ENCODE assay signal across 1 cellular context in the genomic region with DNA sequence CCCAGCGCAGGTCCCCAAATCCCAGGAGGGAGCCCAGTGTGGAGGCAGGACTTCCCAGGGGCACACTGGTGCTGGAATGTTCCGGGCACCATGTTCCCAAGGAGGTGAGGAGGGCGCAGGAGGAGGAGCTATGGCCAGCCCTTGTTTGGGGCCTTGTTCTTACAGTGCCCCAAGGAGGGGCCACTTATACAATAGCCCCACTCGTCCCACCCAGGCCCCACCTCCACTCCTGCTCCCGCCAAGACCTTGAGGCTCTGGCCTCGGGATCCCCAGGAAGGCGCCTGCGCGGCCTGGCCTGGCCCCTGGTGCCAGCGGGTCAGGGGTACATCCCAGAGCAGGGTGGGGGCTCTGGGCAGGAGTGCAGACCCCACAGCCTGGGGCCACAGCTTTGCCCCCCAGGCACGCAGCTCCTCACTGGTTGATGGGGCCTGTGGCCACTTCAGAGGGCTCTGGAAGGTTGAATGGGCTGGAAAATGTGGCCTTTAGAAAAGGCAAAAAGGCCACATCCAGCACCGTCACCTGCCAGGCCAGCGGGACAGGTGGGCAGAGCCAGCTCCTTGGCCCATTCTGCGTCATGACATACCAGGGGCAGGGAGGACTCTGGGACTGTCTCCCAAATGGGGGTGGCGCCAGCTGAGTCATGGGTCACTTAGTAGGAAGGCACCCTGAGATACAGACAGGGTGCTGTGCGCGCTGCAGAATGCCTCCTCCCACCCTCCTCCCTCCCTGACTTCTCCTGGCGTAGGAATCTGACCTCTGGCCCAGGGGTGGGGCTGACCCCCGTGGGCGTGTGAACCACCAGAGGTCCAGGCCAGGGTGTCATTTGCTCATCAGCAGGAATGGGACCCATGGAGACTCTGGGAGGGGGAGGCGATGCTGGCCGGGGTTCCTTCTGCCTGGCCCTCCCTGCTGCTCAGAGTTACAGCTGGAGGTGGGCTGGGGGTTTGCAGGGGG.
TF ChIP-seq lines count a peak whose summit lies in the region.

No MANE protein-coding gene starts in this region.

TF ChIP-seq in HepG2, 621 proteins besides CTCF, POLR2A, EP300 and RAD21 (continued from another document and continues in another):
- TF ChIP-seq, protein P1, sequence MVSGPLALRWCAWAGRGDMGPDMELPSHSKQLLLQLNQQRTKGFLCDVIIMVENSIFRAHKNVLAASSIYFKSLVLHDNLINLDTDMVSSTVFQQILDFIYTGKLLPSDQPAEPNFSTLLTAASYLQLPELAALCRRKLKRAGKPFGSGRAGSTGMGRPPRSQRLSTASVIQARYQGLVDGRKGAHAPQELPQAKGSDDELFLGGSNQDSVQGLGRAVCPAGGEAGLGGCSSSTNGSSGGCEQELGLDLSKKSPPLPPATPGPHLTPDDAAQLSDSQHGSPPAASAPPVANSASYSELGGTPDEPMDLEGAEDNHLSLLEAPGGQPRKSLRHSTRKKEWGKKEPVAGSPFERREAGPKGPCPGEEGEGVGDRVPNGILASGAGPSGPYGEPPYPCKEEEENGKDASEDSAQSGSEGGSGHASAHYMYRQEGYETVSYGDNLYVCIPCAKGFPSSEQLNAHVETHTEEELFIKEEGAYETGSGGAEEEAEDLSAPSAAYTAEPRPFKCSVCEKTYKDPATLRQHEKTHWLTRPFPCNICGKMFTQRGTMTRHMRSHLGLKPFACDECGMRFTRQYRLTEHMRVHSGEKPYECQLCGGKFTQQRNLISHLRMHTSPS (CRISPR knock-in tag; IDR thresholded peaks at IDR 0.05; ENCODE audit: low read depth): no peak
- no peak for TF ChIP-seq ZNF44 (CRISPR knock-in tag; IDR thresholded peaks at IDR 0.05)
- TF ChIP-seq, protein P2, sequence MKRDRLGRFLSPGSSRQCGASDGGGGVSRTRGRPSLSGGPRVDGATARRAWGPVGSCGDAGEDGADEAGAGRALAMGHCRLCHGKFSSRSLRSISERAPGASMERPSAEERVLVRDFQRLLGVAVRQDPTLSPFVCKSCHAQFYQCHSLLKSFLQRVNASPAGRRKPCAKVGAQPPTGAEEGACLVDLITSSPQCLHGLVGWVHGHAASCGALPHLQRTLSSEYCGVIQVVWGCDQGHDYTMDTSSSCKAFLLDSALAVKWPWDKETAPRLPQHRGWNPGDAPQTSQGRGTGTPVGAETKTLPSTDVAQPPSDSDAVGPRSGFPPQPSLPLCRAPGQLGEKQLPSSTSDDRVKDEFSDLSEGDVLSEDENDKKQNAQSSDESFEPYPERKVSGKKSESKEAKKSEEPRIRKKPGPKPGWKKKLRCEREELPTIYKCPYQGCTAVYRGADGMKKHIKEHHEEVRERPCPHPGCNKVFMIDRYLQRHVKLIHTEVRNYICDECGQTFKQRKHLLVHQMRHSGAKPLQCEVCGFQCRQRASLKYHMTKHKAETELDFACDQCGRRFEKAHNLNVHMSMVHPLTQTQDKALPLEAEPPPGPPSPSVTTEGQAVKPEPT (CRISPR knock-in tag; IDR thresholded peaks at IDR 0.05; ENCODE audit: low read depth): no peak
- peak; percentile 65; the same call in 1 of the 2 replicates for TF ChIP-seq TBX2 (CRISPR knock-in tag; IDR thresholded peaks at IDR 0.05; ENCODE audit: borderline replicate concordance)
- no peak for TF ChIP-seq ZNF720 (CRISPR knock-in tag; IDR thresholded peaks at IDR 0.05)
- no peak for TF ChIP-seq ZNF496 (CRISPR knock-in tag; IDR thresholded peaks at IDR 0.05; ENCODE audit: insufficient replicate concordance)
- TF ChIP-seq, protein P3, sequence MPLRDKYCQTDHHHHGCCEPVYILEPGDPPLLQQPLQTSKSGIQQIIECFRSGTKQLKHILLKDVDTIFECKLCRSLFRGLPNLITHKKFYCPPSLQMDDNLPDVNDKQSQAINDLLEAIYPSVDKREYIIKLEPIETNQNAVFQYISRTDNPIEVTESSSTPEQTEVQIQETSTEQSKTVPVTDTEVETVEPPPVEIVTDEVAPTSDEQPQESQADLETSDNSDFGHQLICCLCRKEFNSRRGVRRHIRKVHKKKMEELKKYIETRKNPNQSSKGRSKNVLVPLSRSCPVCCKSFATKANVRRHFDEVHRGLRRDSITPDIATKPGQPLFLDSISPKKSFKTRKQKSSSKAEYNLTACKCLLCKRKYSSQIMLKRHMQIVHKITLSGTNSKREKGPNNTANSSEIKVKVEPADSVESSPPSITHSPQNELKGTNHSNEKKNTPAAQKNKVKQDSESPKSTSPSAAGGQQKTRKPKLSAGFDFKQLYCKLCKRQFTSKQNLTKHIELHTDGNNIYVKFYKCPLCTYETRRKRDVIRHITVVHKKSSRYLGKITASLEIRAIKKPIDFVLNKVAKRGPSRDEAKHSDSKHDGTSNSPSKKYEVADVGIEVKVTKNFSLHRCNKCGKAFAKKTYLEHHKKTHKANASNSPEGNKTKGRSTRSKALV (CRISPR knock-in tag; IDR thresholded peaks at IDR 0.05): peak; percentile 60; the same call in 1 of the 2 replicates
- no peak for TF ChIP-seq ARID2 (CRISPR knock-in tag; IDR thresholded peaks at IDR 0.05; ENCODE audit: borderline replicate concordance)
- no peak for TF ChIP-seq ZSCAN21 (CRISPR knock-in tag; IDR thresholded peaks at IDR 0.05; ENCODE audit: borderline replicate concordance)
- TF ChIP-seq MIXL1 (CRISPR knock-in tag; IDR thresholded peaks at IDR 0.05): no peak
- TF ChIP-seq, protein P4, sequence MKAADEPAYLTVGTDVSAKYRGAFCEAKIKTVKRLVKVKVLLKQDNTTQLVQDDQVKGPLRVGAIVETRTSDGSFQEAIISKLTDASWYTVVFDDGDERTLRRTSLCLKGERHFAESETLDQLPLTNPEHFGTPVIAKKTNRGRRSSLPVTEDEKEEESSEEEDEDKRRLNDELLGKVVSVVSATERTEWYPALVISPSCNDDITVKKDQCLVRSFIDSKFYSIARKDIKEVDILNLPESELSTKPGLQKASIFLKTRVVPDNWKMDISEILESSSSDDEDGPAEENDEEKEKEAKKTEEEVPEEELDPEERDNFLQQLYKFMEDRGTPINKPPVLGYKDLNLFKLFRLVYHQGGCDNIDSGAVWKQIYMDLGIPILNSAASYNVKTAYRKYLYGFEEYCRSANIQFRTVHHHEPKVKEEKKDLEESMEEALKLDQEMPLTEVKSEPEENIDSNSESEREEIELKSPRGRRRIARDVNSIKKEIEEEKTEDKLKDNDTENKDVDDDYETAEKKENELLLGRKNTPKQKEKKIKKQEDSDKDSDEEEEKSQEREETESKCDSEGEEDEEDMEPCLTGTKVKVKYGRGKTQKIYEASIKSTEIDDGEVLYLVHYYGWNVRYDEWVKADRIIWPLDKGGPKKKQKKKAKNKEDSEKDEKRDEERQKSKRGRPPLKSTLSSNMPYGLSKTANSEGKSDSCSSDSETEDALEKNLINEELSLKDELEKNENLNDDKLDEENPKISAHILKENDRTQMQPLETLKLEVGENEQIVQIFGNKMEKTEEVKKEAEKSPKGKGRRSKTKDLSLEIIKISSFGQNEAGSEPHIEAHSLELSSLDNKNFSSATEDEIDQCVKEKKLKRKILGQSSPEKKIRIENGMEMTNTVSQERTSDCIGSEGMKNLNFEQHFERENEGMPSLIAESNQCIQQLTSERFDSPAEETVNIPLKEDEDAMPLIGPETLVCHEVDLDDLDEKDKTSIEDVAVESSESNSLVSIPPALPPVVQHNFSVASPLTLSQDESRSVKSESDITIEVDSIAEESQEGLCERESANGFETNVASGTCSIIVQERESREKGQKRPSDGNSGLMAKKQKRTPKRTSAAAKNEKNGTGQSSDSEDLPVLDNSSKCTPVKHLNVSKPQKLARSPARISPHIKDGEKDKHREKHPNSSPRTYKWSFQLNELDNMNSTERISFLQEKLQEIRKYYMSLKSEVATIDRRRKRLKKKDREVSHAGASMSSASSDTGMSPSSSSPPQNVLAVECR (CRISPR knock-in tag; IDR thresholded peaks at IDR 0.05; ENCODE audit: borderline replicate concordance): peak; percentile 54; the same call in 1 of the 2 replicates
- peak; percentile 21 for TF ChIP-seq XRCC5 (optimal IDR thresholded peaks at IDR 0.05; ENCODE audit: low read length)
- no peak for TF ChIP-seq NFKB2 (CRISPR knock-in tag; IDR thresholded peaks at IDR 0.05; ENCODE audit: borderline replicate concordance)
- TF ChIP-seq, protein P5, sequence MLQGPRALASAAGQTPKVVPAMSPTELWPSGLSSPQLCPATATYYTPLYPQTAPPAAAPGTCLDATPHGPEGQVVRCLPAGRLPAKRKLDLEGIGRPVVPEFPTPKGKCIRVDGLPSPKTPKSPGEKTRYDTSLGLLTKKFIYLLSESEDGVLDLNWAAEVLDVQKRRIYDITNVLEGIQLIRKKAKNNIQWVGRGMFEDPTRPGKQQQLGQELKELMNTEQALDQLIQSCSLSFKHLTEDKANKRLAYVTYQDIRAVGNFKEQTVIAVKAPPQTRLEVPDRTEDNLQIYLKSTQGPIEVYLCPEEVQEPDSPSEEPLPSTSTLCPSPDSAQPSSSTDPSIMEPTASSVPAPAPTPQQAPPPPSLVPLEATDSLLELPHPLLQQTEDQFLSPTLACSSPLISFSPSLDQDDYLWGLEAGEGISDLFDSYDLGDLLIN (CRISPR knock-in tag; IDR thresholded peaks at IDR 0.05; ENCODE audit: borderline replicate concordance): no peak
- TF ChIP-seq PAF1 (CRISPR knock-in tag; IDR thresholded peaks at IDR 0.05): no peak
- TF ChIP-seq CC2D1A (CRISPR knock-in tag; IDR thresholded peaks at IDR 0.05): no peak
- TF ChIP-seq ZNF556 (CRISPR knock-in tag; IDR thresholded peaks at IDR 0.05; ENCODE audit: borderline replicate concordance): peak; percentile 29; the same call in 1 of the 2 replicates
- TF ChIP-seq, protein P6, sequence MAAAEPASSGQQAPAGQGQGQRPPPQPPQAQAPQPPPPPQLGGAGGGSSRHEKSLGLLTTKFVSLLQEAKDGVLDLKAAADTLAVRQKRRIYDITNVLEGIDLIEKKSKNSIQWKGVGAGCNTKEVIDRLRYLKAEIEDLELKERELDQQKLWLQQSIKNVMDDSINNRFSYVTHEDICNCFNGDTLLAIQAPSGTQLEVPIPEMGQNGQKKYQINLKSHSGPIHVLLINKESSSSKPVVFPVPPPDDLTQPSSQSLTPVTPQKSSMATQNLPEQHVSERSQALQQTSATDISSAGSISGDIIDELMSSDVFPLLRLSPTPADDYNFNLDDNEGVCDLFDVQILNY (CRISPR knock-in tag; conservative IDR thresholded peaks at IDR 0.05): no peak
- peak; percentile 93 for TF ChIP-seq ZNF263 (CRISPR knock-in tag; IDR thresholded peaks at IDR 0.05)
- TF ChIP-seq PITX1 (CRISPR knock-in tag; IDR thresholded peaks at IDR 0.05): peak; percentile 4; the same call in 1 of the 2 replicates
- TF ChIP-seq, protein P7, sequence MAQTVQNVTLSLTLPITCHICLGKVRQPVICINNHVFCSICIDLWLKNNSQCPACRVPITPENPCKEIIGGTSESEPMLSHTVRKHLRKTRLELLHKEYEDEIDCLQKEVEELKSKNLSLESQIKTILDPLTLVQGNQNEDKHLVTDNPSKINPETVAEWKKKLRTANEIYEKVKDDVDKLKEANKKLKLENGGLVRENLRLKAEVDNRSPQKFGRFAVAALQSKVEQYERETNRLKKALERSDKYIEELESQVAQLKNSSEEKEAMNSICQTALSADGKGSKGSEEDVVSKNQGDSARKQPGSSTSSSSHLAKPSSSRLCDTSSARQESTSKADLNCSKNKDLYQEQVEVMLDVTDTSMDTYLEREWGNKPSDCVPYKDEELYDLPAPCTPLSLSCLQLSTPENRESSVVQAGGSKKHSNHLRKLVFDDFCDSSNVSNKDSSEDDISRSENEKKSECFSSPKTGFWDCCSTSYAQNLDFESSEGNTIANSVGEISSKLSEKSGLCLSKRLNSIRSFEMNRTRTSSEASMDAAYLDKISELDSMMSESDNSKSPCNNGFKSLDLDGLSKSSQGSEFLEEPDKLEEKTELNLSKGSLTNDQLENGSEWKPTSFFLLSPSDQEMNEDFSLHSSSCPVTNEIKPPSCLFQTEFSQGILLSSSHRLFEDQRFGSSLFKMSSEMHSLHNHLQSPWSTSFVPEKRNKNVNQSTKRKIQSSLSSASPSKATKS (CRISPR knock-in tag; IDR thresholded peaks at IDR 0.05): no peak
- TF ChIP-seq ZNF598 (CRISPR knock-in tag; IDR thresholded peaks at IDR 0.05; ENCODE audit: borderline replicate concordance): no peak
- TF ChIP-seq SIX1 (CRISPR knock-in tag; IDR thresholded peaks at IDR 0.05; ENCODE audit: borderline replicate concordance): no peak
- TF ChIP-seq JUND (CRISPR knock-in tag; IDR thresholded peaks at IDR 0.05): peak; percentile 54; the same call in 1 of the 2 replicates
- TF ChIP-seq MAFK (conservative IDR thresholded peaks at IDR 0.05 in 1 of 2, IDR thresholded peaks at IDR 0.05 in 1 of 2; ENCODE audit: low read length in 2 of 2): no peak
- TF ChIP-seq, protein P8, sequence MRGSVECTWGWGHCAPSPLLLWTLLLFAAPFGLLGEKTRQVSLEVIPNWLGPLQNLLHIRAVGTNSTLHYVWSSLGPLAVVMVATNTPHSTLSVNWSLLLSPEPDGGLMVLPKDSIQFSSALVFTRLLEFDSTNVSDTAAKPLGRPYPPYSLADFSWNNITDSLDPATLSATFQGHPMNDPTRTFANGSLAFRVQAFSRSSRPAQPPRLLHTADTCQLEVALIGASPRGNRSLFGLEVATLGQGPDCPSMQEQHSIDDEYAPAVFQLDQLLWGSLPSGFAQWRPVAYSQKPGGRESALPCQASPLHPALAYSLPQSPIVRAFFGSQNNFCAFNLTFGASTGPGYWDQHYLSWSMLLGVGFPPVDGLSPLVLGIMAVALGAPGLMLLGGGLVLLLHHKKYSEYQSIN (CRISPR knock-in tag; IDR thresholded peaks at IDR 0.05; ENCODE audit: borderline replicate concordance): no peak
- no peak for TF ChIP-seq SOX6 (IDR thresholded peaks at IDR 0.05)
- peak; percentile 8; the same call in 1 of the 2 replicates for TF ChIP-seq SOX6 (CRISPR knock-in tag; IDR thresholded peaks at IDR 0.05)
- peak; percentile 67; the same call in 1 of the 2 replicates for TF ChIP-seq ZNF772 (CRISPR knock-in tag; IDR thresholded peaks at IDR 0.05)
- TF ChIP-seq, protein P9, sequence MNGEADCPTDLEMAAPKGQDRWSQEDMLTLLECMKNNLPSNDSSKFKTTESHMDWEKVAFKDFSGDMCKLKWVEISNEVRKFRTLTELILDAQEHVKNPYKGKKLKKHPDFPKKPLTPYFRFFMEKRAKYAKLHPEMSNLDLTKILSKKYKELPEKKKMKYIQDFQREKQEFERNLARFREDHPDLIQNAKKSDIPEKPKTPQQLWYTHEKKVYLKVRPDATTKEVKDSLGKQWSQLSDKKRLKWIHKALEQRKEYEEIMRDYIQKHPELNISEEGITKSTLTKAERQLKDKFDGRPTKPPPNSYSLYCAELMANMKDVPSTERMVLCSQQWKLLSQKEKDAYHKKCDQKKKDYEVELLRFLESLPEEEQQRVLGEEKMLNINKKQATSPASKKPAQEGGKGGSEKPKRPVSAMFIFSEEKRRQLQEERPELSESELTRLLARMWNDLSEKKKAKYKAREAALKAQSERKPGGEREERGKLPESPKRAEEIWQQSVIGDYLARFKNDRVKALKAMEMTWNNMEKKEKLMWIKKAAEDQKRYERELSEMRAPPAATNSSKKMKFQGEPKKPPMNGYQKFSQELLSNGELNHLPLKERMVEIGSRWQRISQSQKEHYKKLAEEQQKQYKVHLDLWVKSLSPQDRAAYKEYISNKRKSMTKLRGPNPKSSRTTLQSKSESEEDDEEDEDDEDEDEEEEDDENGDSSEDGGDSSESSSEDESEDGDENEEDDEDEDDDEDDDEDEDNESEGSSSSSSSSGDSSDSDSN (CRISPR knock-in tag; IDR thresholded peaks at IDR 0.05): 0 out of 2 replicates have a peak, but pooled peaks have one; percentile 5
- TF ChIP-seq, protein P10, sequence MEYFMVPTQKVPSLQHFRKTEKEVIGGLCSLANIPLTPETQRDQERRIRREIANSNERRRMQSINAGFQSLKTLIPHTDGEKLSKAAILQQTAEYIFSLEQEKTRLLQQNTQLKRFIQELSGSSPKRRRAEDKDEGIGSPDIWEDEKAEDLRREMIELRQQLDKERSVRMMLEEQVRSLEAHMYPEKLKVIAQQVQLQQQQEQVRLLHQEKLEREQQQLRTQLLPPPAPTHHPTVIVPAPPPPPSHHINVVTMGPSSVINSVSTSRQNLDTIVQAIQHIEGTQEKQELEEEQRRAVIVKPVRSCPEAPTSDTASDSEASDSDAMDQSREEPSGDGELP (IDR thresholded peaks at IDR 0.05; ENCODE audit: borderline replicate concordance, low read depth): peak; percentile 36; the same call in 1 of the 2 replicates
